In the genomic region with DNA sequence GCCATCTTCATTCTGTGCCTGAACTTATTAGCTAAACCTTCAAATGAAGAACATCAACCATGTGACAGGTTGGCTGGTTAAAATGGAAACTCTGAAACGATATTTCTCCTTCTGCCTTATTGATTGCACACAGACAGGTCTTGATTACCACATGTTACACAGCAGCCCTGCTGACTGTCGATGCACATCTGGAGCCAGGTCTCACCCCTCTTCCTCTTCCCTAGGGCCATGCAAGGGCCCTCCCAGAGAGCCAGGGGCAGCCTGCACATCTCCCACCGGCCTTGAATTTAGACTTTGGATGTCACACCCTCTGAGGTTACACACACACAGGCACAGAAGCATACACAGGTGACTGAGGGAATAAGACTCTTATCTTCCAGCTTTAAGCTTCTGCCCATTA, we compare ENCODE assay signal across 29 cellular contexts. TPM values are rescaled to one million over a fixed set of nuclear protein-coding genes. Genes with fewer than 3 reads are reported as not detected.
"Had no signal": no experiment of that assay in that cellular context is flagged by ENCODE, and none has a peak within 500 bp of the region (broad histone marks: within the 10 kb centered on the region; RNA-seq: fewer than 3 reads in every experiment).

No MANE protein-coding gene starts in this region.

- H3K36me3 ChIP-seq: colonic mucosa, esophagus squamous epithelium, gastrocnemius medialis, gastroesophageal sphincter had no signal

- ATAC-seq: effector memory CD8-positive, alpha-beta T cell; esophagus mucosa; foreskin keratinocyte; gastrocnemius medialis; gastroesophageal sphincter; heart left ventricle; heart right ventricle had no signal

- H3K4me1 ChIP-seq: colonic mucosa, esophagus muscularis mucosa, esophagus squamous epithelium, foreskin keratinocyte, gastrocnemius medialis, gastroesophageal sphincter had no signal

- FAIRE-seq: colon, endometrium, endothelial cell of umbilical vein, frontal cortex had no signal

- DNase-seq: colonic mucosa; cortex of kidney; dermis blood vessel endothelial cell; dorsolateral prefrontal cortex; effector CD4-positive, alpha-beta T cell; effector CD8-positive, alpha-beta T cell; effector memory CD4-positive, alpha-beta T cell; effector memory CD8-positive, alpha-beta T cell; endodermal cell; erythroblast; esophagus squamous epithelium; foreskin fibroblast; foreskin keratinocyte; foreskin melanocyte; gastrocnemius medialis; glutamatergic neuron; head of caudate nucleus; heart left ventricle; heart right ventricle had no signal

- H3K27ac ChIP-seq: colonic mucosa, coronary artery, epithelial cell of prostate, esophagus muscularis mucosa, esophagus squamous epithelium, foreskin keratinocyte, gastrocnemius medialis, gastroesophageal sphincter, heart left ventricle, heart right ventricle had no signal

- H3K9me3 ChIP-seq: colonic mucosa, esophagus muscularis mucosa, esophagus squamous epithelium, gastrocnemius medialis, gastroesophageal sphincter, heart left ventricle, heart right ventricle had no signal

- H3K4me3 ChIP-seq: colonic mucosa, coronary artery, dorsolateral prefrontal cortex, esophagus muscularis mucosa, esophagus squamous epithelium, gastrocnemius medialis, gastroesophageal sphincter, heart left ventricle, heart right ventricle had no signal

- H3K27me3 ChIP-seq: colonic mucosa, esophagus muscularis mucosa, esophagus squamous epithelium, gastrocnemius medialis, gastroesophageal sphincter, heart left ventricle, heart right ventricle had no signal

RNA-seq across cellular contexts. Expression of a gene that starts 45.1 kb away (rescaled TPM):
- total RNA-seq: dermis blood vessel endothelial cell, dermis microvascular lymphatic vessel endothelial cell, foreskin keratinocyte had no signal
